Comparison of ENCODE assay signal across 1 cellular context in the genomic region with DNA sequence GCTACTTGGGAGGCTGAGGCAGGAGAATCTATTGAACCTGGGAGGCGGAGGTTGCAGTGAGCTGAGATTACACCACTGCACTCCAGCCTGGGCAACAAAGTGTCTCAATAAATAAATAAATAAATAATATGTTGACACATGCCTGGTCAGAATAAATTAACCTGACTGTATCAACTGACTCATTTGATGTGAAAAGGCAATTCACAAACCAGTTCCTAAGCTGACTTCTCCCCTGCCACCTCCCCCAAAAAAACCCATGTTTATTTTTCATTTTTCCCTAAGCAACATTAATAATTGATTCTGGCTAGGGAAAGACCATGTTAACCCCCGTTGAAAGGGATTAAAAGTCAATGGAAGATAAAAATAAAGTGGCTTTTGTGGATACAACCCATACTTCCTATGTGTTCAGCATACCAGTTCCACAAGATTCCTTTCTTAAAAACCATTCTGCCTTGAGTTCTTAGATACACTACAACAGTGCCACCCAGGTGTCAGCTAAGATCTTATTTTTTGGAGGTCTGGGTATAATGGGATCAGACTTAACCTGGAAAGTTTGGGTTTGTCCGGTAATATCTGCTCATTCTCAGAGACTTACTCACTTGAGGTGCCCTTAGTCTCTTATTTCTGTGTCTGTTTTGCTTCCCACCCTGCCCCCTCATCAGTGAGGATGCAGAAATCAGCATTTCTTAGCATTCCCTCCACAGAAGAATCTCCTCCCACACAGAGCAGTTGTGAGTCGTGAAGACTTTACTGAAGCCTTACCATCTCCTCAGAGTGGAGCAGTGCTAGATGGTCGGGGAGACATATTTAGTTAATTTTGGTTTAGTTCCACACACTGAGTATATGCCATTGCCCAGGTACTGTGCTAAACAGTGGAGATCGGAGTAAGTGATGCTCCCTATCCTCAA.
TF ChIP-seq lines count a peak whose summit lies in the region.

No MANE protein-coding gene starts in this region.

TF ChIP-seq in WTC11, 78 proteins besides CTCF, POLR2A, EP300 and RAD21 (continued from another document):
- no peak for TF ChIP-seq ZNF219 (CRISPR knock-in tag; IDR thresholded peaks at IDR 0.05; ENCODE audit: borderline replicate concordance)
- TF ChIP-seq ZBTB21 (CRISPR knock-in tag; IDR thresholded peaks at IDR 0.05; ENCODE audit: borderline replicate concordance): no peak
- TF ChIP-seq NR1H2 (CRISPR knock-in tag; IDR thresholded peaks at IDR 0.05): no peak
- TF ChIP-seq, protein P1, sequence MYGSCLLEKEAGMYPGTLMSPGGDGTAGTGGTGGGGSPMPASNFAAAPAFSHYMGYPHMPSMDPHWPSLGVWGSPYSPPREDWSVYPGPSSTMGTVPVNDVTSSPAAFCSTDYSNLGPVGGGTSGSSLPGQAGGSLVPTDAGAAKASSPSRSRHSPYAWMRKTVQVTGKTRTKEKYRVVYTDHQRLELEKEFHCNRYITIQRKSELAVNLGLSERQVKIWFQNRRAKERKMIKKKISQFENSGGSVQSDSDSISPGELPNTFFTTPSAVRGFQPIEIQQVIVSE (CRISPR knock-in tag; IDR thresholded peaks at IDR 0.05; ENCODE audit: borderline replicate concordance): no peak
- TF ChIP-seq SMAD3 (CRISPR knock-in tag; IDR thresholded peaks at IDR 0.05; ENCODE audit: borderline replicate concordance): no peak
- TF ChIP-seq TCF7 (CRISPR knock-in tag; IDR thresholded peaks at IDR 0.05; ENCODE audit: low read depth): no peak
- no peak for TF ChIP-seq GABPB1 (CRISPR knock-in tag; IDR thresholded peaks at IDR 0.05)
- TF ChIP-seq SOX15 (CRISPR knock-in tag; IDR thresholded peaks at IDR 0.05): no peak
- TF ChIP-seq FOXK1 (CRISPR knock-in tag; IDR thresholded peaks at IDR 0.05): no peak
- TF ChIP-seq, protein P2, sequence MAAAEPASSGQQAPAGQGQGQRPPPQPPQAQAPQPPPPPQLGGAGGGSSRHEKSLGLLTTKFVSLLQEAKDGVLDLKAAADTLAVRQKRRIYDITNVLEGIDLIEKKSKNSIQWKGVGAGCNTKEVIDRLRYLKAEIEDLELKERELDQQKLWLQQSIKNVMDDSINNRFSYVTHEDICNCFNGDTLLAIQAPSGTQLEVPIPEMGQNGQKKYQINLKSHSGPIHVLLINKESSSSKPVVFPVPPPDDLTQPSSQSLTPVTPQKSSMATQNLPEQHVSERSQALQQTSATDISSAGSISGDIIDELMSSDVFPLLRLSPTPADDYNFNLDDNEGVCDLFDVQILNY (CRISPR knock-in tag; IDR thresholded peaks at IDR 0.05): no peak
- TF ChIP-seq NFE2L1 (CRISPR knock-in tag; IDR thresholded peaks at IDR 0.05): no peak
- no peak for TF ChIP-seq SP1 (CRISPR knock-in tag; conservative IDR thresholded peaks at IDR 0.05)
